In genomic region chr1:235012436-235013210, GRCh38 we compare ENCODE assay signal across 9 cellular contexts.
A peak's percentile ranks its signal among the peaks of the same experiment; 100 is the strongest.
DNase-seq lines count a peak whose midpoint lies in the region; FAIRE-seq and TF ChIP-seq lines count a peak whose summit lies in the region.
"Had no signal": no experiment of that assay in that cellular context is flagged by ENCODE, and none has a peak within 500 bp of the region (broad histone marks: within the 10 kb centered on the region; RNA-seq: fewer than 3 reads in every experiment).

No MANE protein-coding gene starts in this region.

- no peak overlapping the region for H3K56ac ChIP-seq in H1 (replicated peaks; ENCODE audit: insufficient read length, low read depth, low read length)

- no peaks in the 10 kb centered on the region for H4K20me1 ChIP-seq in H1 (replicated peaks in 1 of 2; ENCODE audit: control insufficient read depth in 1 of 2, insufficient read depth in 2 of 2, low read length in 2 of 2)

- TF ChIP-seq CTCF in H1 (IDR thresholded peaks at IDR 0.05; ENCODE audit: control extremely low read depth in 1 of 3, insufficient read depth in 1 of 3, low read depth in 1 of 3, low read length in 3 of 3) (no peak), parathyroid adenoma (IDR thresholded peaks at IDR 0.05) (no peak)

- H3K23ac ChIP-seq in H1 (ENCODE audit: insufficient read length) = no peak overlapping the region

- no peak overlapping the region for H2BK20ac ChIP-seq in H1 (ENCODE audit: low read length)

- peaks cover 0 to 8% of the 10 kb centered on the region in 2 experiments; a peak in 1 of 4 replicates for H3K9me3 ChIP-seq in H1 (ENCODE audit: insufficient read depth in 2 of 2, low read depth in 1 of 2, low read length in 1 of 2)
- no peaks in the 10 kb centered on the region for H3K9me3 ChIP-seq in parathyroid adenoma (ENCODE audit: control insufficient read depth, low read length)

- 0 out of 2 replicates have a peak overlapping the region, but pooled peaks have one; percentile 19 for H3K18ac ChIP-seq in H1 (ENCODE audit: extremely low read depth, low read length)

- H3K79me2 ChIP-seq in H1 (ENCODE audit: control insufficient read depth in 1 of 2, insufficient read depth in 2 of 2, low read length in 2 of 2) = no peaks in the 10 kb centered on the region
- H3K79me2 ChIP-seq in parathyroid adenoma = no peaks in the 10 kb centered on the region

- no peaks in the 10 kb centered on the region for H3K23me2 ChIP-seq in H1 (ENCODE audit: low read depth, low read length)

- DNase-seq in GF-D8 (lab: John Stamatoyannopoulos, UW) (peak; percentile 55), RPMI7951 (ENCODE audit: low read depth) (peak; percentile 73), H1 (ENCODE audit: low read depth in 1 of 2, low spot score in 2 of 2) (no peak), HEK293T (ENCODE audit: extremely low spot score) (no peak), NCI-H1092 treated with DMSO at 0.1 percent for 48 hours (lab: John Stamatoyannopoulos, UW) (no peak)
- no peak for DNase-seq in effector CD8-positive, alpha-beta T cell (lab: John Stamatoyannopoulos, UW)
- no peak for DNase-seq in stimulated activated CD4-positive, alpha-beta T cell treated with anti-CD3 and anti-CD28 coated beads, Interleukin-4, amount 100 ng/mL, for 24 hours

- H3K9ac ChIP-seq in H1 (replicated peaks in 1 of 4; ENCODE audit: extremely low read depth in 1 of 4, low read depth in 3 of 4, low read length in 3 of 4) (no peak overlapping the region), parathyroid adenoma (no peak overlapping the region)

- TF ChIP-seq RAD21 in H1 (IDR thresholded peaks at IDR 0.05 in 1 of 2, conservative IDR thresholded peaks at IDR 0.05 in 1 of 2; ENCODE audit: low read depth in 2 of 2, low read length in 2 of 2) = no peak

- H4K8ac ChIP-seq in H1 (ENCODE audit: extremely low read depth, insufficient read depth, low read length) = peak overlapping the region; percentile 87

- H3K4me3 ChIP-seq in H1 (ENCODE audit: extremely low read depth in 1 of 4, insufficient read depth in 2 of 4, low read depth in 3 of 4, low read length in 4 of 4) = no peak overlapping the region
- H3K4me3 ChIP-seq in parathyroid adenoma (ENCODE audit: low read depth, low read length) = no peak overlapping the region
- H3K4me3 ChIP-seq: MG63 had no signal

- H3K14ac ChIP-seq in H1 (ENCODE audit: insufficient read length) = no peak overlapping the region

- peak overlapping the region; percentile 68; the same call in 1 of the 2 replicates for H2BK12ac ChIP-seq in H1 (ENCODE audit: low read depth, low read length)

- H3K27me3 ChIP-seq in H1 (replicated peaks in 1 of 4; ENCODE audit: control insufficient read depth in 3 of 4, extremely low read depth in 1 of 4, insufficient read depth in 3 of 4, low read length in 3 of 4) (peaks cover 0 to 1% (median 0%) of the 10 kb centered on the region in 4 experiments; a peak in 1 of 7 replicates), parathyroid adenoma (ENCODE audit: control insufficient read depth, insufficient read depth, low read length) (no peaks in the 10 kb centered on the region)
- H3K27me3 ChIP-seq: MG63 had no signal

- no peak overlapping the region for H4K91ac ChIP-seq in H1 (replicated peaks; ENCODE audit: insufficient read length, low read length)

- WGBS in H1 (ENCODE audit: extremely low coverage in 1 of 2, insufficient coverage in 1 of 2, insufficient read length in 1 of 2, insufficient replicate concordance in 2 of 2, low coverage in 1 of 2, low lambda C conversion rate in 2 of 2, missing lambda C conversion rate in 1 of 2), 2 experiments = 92% methylated on average over 10 of the region's 10 CpGs; no CpG with 5 or more reads in 1 of the 2 experiments

- H2BK5ac ChIP-seq in H1 (ENCODE audit: low read depth, low read length) = no peak overlapping the region

- H2AK5ac ChIP-seq in H1 (ENCODE audit: low read depth, low read length) = no peak overlapping the region

- H2AFZ ChIP-seq in H1 (ENCODE audit: low read length) (peak overlapping the region; percentile 46; the same call in 1 of the 2 replicates), parathyroid adenoma (peak overlapping the region; percentile 75)

- no peaks in the 10 kb centered on the region for H3K79me1 ChIP-seq in H1 (ENCODE audit: low read depth, low read length)

- H2BK15ac ChIP-seq in H1 (ENCODE audit: low read length) = 0 out of 2 replicates have a peak overlapping the region, but pooled peaks have one; percentile 18

- no peak overlapping the region for H3K4me2 ChIP-seq in H1 (ENCODE audit: insufficient read depth in 1 of 2, low read depth in 2 of 2, low read length in 2 of 2)
- H3K4me2 ChIP-seq in parathyroid adenoma (ENCODE audit: low read length) = no peak overlapping the region

- CTCF ChIA-PET in H1 (lab: Charles Lee; ENCODE audit: partially characterized antibody) = interaction anchor here (1.1 kb wide), 1 partner anchor 12 kb away, joined by 3 read pairs; no protein-coding TSS in a partner anchor
- CTCF ChIA-PET in HEK293T (lab: Yijun Ruan, JAX) = no interaction called here

- no peak overlapping the region for H2BK120ac ChIP-seq in H1 (replicated peaks; ENCODE audit: low read depth, low read length)

- TF ChIP-seq EP300 in H1 (IDR thresholded peaks at IDR 0.05; ENCODE audit: borderline replicate concordance in 1 of 2, low read depth in 2 of 2, low read length in 2 of 2) = no peak

- FAIRE-seq in H1 (lab: Jason Lieb, UNC) = no peak

- H3K4me1 ChIP-seq in H1 (replicated peaks in 1 of 4; ENCODE audit: control insufficient read depth in 3 of 4, insufficient read depth in 4 of 4, low read length in 3 of 4) (peaks cover 0 to 3% (median 0%) of the 10 kb centered on the region in 4 experiments; a peak in 2 of 7 replicates), parathyroid adenoma (peaks cover 2% of the 10 kb centered on the region)

- H3K36me3 ChIP-seq in H1 (ENCODE audit: control insufficient read depth in 2 of 4, insufficient read depth in 4 of 4, low read length in 3 of 4) (no peaks in the 10 kb centered on the region), parathyroid adenoma (ENCODE audit: control insufficient read depth, insufficient read depth, low read length) (no peaks in the 10 kb centered on the region)
- H3K36me3 ChIP-seq: MG63 had no signal

- no peak for TF ChIP-seq POLR2A in H1 (IDR thresholded peaks at IDR 0.05; ENCODE audit: control extremely low read depth in 1 of 2, low read depth in 2 of 2, low read length in 2 of 2)

- POLR2A ChIA-PET in H1 (lab: Charles Lee; ENCODE audit: partially characterized antibody) = no interaction called here
- POLR2A ChIA-PET in HEK293T (lab: Yijun Ruan, JAX) = no interaction called here

- H3K27ac ChIP-seq in H1 (ENCODE audit: low read depth, low read length) (no peak overlapping the region), parathyroid adenoma (peak overlapping the region; percentile 43)

- H4K5ac ChIP-seq in H1 (ENCODE audit: insufficient read length, low read depth, low read length) = no peak overlapping the region

- H3K4ac ChIP-seq in H1 (replicated peaks; ENCODE audit: insufficient read length, low read depth, low read length) = no peak overlapping the region

TF ChIP-seq in H1, 55 proteins besides CTCF, POLR2A, EP300 and RAD21:
- TF ChIP-seq EZH2 (IDR thresholded peaks at IDR 0.05; ENCODE audit: low read depth, low read length, severe bottlenecking) = no peak
- no peak for TF ChIP-seq SRF (IDR thresholded peaks at IDR 0.05; ENCODE audit: low read depth, low read length)
- TF ChIP-seq POU5F1 (IDR thresholded peaks at IDR 0.05; ENCODE audit: low read depth, low read length) = no peak
- TF ChIP-seq RNF2 (IDR thresholded peaks at IDR 0.05; ENCODE audit: borderline replicate concordance, low read depth, low read length, missing control alignments, poor library complexity, severe bottlenecking) = no peak
- TF ChIP-seq TEAD4 (IDR thresholded peaks at IDR 0.05; ENCODE audit: low read depth, low read length) = no peak
- no peak for TF ChIP-seq CTBP2 (IDR thresholded peaks at IDR 0.05; ENCODE audit: borderline replicate concordance, insufficient read depth, insufficient read length, low read length)
- TF ChIP-seq PHF8 (conservative IDR thresholded peaks at IDR 0.05; ENCODE audit: low read depth, low read length) = no peak
- TF ChIP-seq MAX (IDR thresholded peaks at IDR 0.05) = no peak

TF ChIP-seq in HEK293T, 16 proteins besides CTCF, POLR2A, EP300 and RAD21:
- no peak for TF ChIP-seq BHLHE40 (IDR thresholded peaks at IDR 0.05; ENCODE audit: borderline replicate concordance)
- TF ChIP-seq SUZ12 (IDR thresholded peaks at IDR 0.05) = no peak
- TF ChIP-seq CTBP1 (IDR thresholded peaks at IDR 0.05; ENCODE audit: borderline replicate concordance) = no peak
- no peak for TF ChIP-seq TARDBP (IDR thresholded peaks at IDR 0.05)
- TF ChIP-seq FOXK2 (IDR thresholded peaks at IDR 0.05) = no peak
- TF ChIP-seq NFRKB (IDR thresholded peaks at IDR 0.05) = no peak

Comparison
In these comparisons a context has a peak if more than half of its experiments do, and no peak if none do; other contexts are left out.
1. DNase-seq: peak in GF-D8 (single experiment) and RPMI7951 (single experiment); none in H1 (0 of 2), HEK293T (single experiment), effector CD8-positive, alpha-beta T cell (single experiment), stimulated activated CD4-positive, alpha-beta T cell treated with anti-CD3 and anti-CD28 coated beads, Interleukin-4, amount 100 ng/mL, for 24 hours (single experiment) and NCI-H1092 treated with DMSO at 0.1 percent for 48 hours (single experiment).